In genomic region chr7:49074538-49074937, GRCh38 we compare ENCODE assay signal across 28 cellular contexts.
"Had no signal": no experiment of that assay in that cellular context is flagged by ENCODE, and none has a peak within 500 bp of the region (broad histone marks: within the 10 kb centered on the region; RNA-seq: fewer than 3 reads in every experiment).

No MANE protein-coding gene starts in this region.

- H3K4me3 ChIP-seq: colonic mucosa, coronary artery, dorsolateral prefrontal cortex, esophagus muscularis mucosa, esophagus squamous epithelium, gastrocnemius medialis, gastroesophageal sphincter, heart left ventricle, heart right ventricle had no signal

- ATAC-seq: effector memory CD8-positive, alpha-beta T cell; esophagus mucosa; foreskin keratinocyte; gastrocnemius medialis; gastroesophageal sphincter; heart left ventricle; heart right ventricle had no signal

- H3K36me3 ChIP-seq: colonic mucosa, esophagus muscularis mucosa, esophagus squamous epithelium, gastrocnemius medialis, gastroesophageal sphincter, heart left ventricle, heart right ventricle had no signal

- DNase-seq: colonic mucosa; cortex of kidney; dermis blood vessel endothelial cell; dorsolateral prefrontal cortex; effector CD4-positive, alpha-beta T cell; effector CD8-positive, alpha-beta T cell; effector memory CD4-positive, alpha-beta T cell; effector memory CD8-positive, alpha-beta T cell; endodermal cell; erythroblast; esophagus squamous epithelium; foreskin fibroblast; foreskin melanocyte; gastrocnemius medialis; glutamatergic neuron; head of caudate nucleus; heart left ventricle; heart right ventricle had no signal

- H3K4me1 ChIP-seq: colonic mucosa, esophagus muscularis mucosa, esophagus squamous epithelium, foreskin keratinocyte, gastrocnemius medialis, gastroesophageal sphincter, heart left ventricle, heart right ventricle had no signal

- H3K27ac ChIP-seq: colonic mucosa, coronary artery, dorsolateral prefrontal cortex, epithelial cell of prostate, esophagus muscularis mucosa, esophagus squamous epithelium, foreskin keratinocyte, gastrocnemius medialis, gastroesophageal sphincter, heart left ventricle, heart right ventricle had no signal

- FAIRE-seq: colon, endometrium, endothelial cell of umbilical vein, frontal cortex had no signal

- H3K27me3 ChIP-seq: colonic mucosa, esophagus muscularis mucosa, esophagus squamous epithelium, foreskin keratinocyte, gastrocnemius medialis, gastroesophageal sphincter, heart left ventricle, heart right ventricle had no signal

- H3K9me3 ChIP-seq: colonic mucosa, esophagus muscularis mucosa, esophagus squamous epithelium, gastrocnemius medialis, gastroesophageal sphincter, heart left ventricle, heart right ventricle had no signal
